ENCODE assay signal across 21 cellular contexts in genomic region chr4:8914461-8915171, GRCh38. TPM values are rescaled to one million over a fixed set of nuclear protein-coding genes. Genes with fewer than 3 reads are reported as not detected.
DNase-seq lines count a peak whose midpoint lies in the region; ATAC-seq, FAIRE-seq and TF ChIP-seq lines count a peak whose summit lies in the region.
"Had no signal": no experiment of that assay in that cellular context is flagged by ENCODE, and none has a peak within 500 bp of the region (broad histone marks: within the 10 kb centered on the region; RNA-seq: fewer than 3 reads in every experiment).

No MANE protein-coding gene starts in this region.

- H3K79me2 ChIP-seq in SK-N-SH (ENCODE audit: insufficient read depth) = no peaks in the 10 kb centered on the region
- no peaks in the 10 kb centered on the region for H3K79me2 ChIP-seq in Karpas-422 (ENCODE audit: low read length)

- in situ Hi-C loops in GM13977 (cut with MboI; ENCODE audit: low pct_unique_long_range_greater_than_20kb, low sequenced_read_pairs, unreplicated experiment) = no loop called here
- in situ Hi-C loops in HAP-1 (cut with MboI; ENCODE audit: low sequenced_read_pairs) = no loop called here

- POLR2A ChIA-PET in SK-N-SH (lab: Yijun Ruan, JAX) = no interaction called here

- TF ChIP-seq EP300 in SK-N-SH (IDR thresholded peaks at IDR 0.05; ENCODE audit: borderline replicate concordance in 1 of 2, low read depth in 1 of 2, low read length in 1 of 2) = no peak

- no peak for FAIRE-seq in frontal cortex (lab: Jason Lieb, UNC)
- FAIRE-seq: HTR-8/SVneo had no signal

- H3F3A ChIP-seq in SK-N-SH (replicated peaks; ENCODE audit: insufficient read depth) = no peaks in the 10 kb centered on the region

- H3K9ac ChIP-seq in SK-N-SH (no peak overlapping the region), Karpas-422 (ENCODE audit: low read length) (no peak overlapping the region)
- H3K9ac ChIP-seq: GM23248 had no signal

- no peak for TF ChIP-seq RAD21 in SK-N-SH (IDR thresholded peaks at IDR 0.05; ENCODE audit: low read length)

- H3K9me3 ChIP-seq in SK-N-SH (no peaks in the 10 kb centered on the region), prostate gland (no peaks in the 10 kb centered on the region), Karpas-422 (ENCODE audit: low read length) (no peaks in the 10 kb centered on the region), HAP-1 (no peaks in the 10 kb centered on the region)
- H3K9me3 ChIP-seq: left ventricle myocardium inferior had no signal

- H3K9me2 ChIP-seq in SK-N-SH (no peaks in the 10 kb centered on the region), Karpas-422 (replicated peaks; ENCODE audit: insufficient read depth, low read length) (no peaks in the 10 kb centered on the region)

- H3K27me3 ChIP-seq in SK-N-SH (ENCODE audit: insufficient read depth) (no peaks in the 10 kb centered on the region), prostate gland (replicated peaks; ENCODE audit: insufficient read depth) (peaks cover 5% of the 10 kb centered on the region), Karpas-422 (ENCODE audit: low read length) (no peaks in the 10 kb centered on the region), HAP-1 (ENCODE audit: low read depth) (peaks cover 8% of the 10 kb centered on the region)

- H3K4me1 ChIP-seq in SK-N-SH (ENCODE audit: control insufficient read depth in 1 of 2, insufficient read depth in 2 of 2, low read depth in 1 of 2, low read length in 1 of 2) = peaks cover 0 to 15% of the 10 kb centered on the region in 2 experiments; a peak in 1 of 4 replicates
- H3K4me1 ChIP-seq in prostate gland (replicated peaks) = no peaks in the 10 kb centered on the region
- H3K4me1 ChIP-seq in Karpas-422 (ENCODE audit: low read length) = no peaks in the 10 kb centered on the region
- no peaks in the 10 kb centered on the region for H3K4me1 ChIP-seq in HAP-1
- H3K4me1 ChIP-seq: left ventricle myocardium inferior had no signal

- H3K4me3 ChIP-seq in SK-N-SH (ENCODE audit: low read depth in 2 of 2, low read length in 1 of 2) = no peak overlapping the region
- H3K4me3 ChIP-seq in prostate gland = no peak overlapping the region
- H3K4me3 ChIP-seq in Karpas-422 (ENCODE audit: low read length) = no peak overlapping the region
- no peak overlapping the region for H3K4me3 ChIP-seq in HAP-1
- H3K4me3 ChIP-seq: GM23248, left ventricle myocardium inferior had no signal

- TF ChIP-seq POLR2A in prostate gland (IDR thresholded peaks at IDR 0.05) = no peak

- no peaks in the 10 kb centered on the region for H3K36me3 ChIP-seq in SK-N-SH (replicated peaks in 1 of 2; ENCODE audit: control insufficient read depth in 1 of 2, insufficient read depth in 2 of 2, low read length in 1 of 2)
- no peaks in the 10 kb centered on the region for H3K36me3 ChIP-seq in prostate gland
- no peaks in the 10 kb centered on the region for H3K36me3 ChIP-seq in Karpas-422 (ENCODE audit: insufficient read depth, low read length)
- H3K36me3 ChIP-seq in HAP-1 (replicated peaks) = no peaks in the 10 kb centered on the region
- H3K36me3 ChIP-seq: left ventricle myocardium inferior had no signal

- no peak for ATAC-seq in SK-N-SH treated with all-trans-retinoic acid at 6 μM for 48 hours

- H3K27ac ChIP-seq in SK-N-SH (ENCODE audit: low read depth in 2 of 2, low read length in 1 of 2) (no peak overlapping the region), prostate gland (no peak overlapping the region), Karpas-422 (ENCODE audit: low read length) (no peak overlapping the region)
- H3K27ac ChIP-seq: 22Rv1, C4-2B, GM23248, left ventricle myocardium inferior had no signal

- TF ChIP-seq CTCF in SK-N-SH (IDR thresholded peaks at IDR 0.05) = no peak
- TF ChIP-seq CTCF in GM13977 (IDR thresholded peaks at IDR 0.05; ENCODE audit: extremely low read depth, insufficient read depth, missing control alignments) = no peak
- no peak for TF ChIP-seq CTCF in prostate gland (IDR thresholded peaks at IDR 0.05)

- H4K20me1 ChIP-seq in SK-N-SH (ENCODE audit: insufficient read depth) = no peaks in the 10 kb centered on the region
- no peaks in the 10 kb centered on the region for H4K20me1 ChIP-seq in Karpas-422 (ENCODE audit: insufficient read depth, low read depth, low read length)

- DNase-seq in SK-N-SH (peak; percentile 10), GM13977 (ENCODE audit: low spot score) (peak; percentile 10), frontal cortex (ENCODE audit: low spot score in 2 of 2) (peak; percentile 2 to 3), prostate gland (ENCODE audit: low spot score) (peak; percentile 3), Karpas-422 (no peak), HAP-1 (ENCODE audit: low spot score in 2 of 2) (no peak), COLO829 (ENCODE audit: low spot score) (no peak)
- DNase-seq: DMS79, GM23248, hypothalamus, left ventricle myocardium inferior, naive B cell, NCI-H187 treated with DMSO at 0.1 percent for 48 hours, NCI-H524 treated with DMSO at 0.1 percent for 48 hours, SW 1271 had no signal

- WGBS in SK-N-SH (ENCODE audit: low lambda C conversion rate) = 64% methylated on average over 24 of the region's 29 CpGs
- WGBS in prostate gland = 87% methylated on average over 29 of the region's 29 CpGs

- H2AFZ ChIP-seq in SK-N-SH (ENCODE audit: low read depth) = no peak overlapping the region
- no peak overlapping the region for H2AFZ ChIP-seq in Karpas-422 (ENCODE audit: low read length)
- H2AFZ ChIP-seq: GM23248 had no signal

- CTCF ChIA-PET in SK-N-SH (lab: Yijun Ruan, JAX) = interaction anchor here (0.7 to 5.8 kb wide), 3 partner anchors 29 to 306 kb away, joined by 3 to 89 read pairs (median 37); no protein-coding TSS in a partner anchor

- intact Hi-C loops in prostate gland (cut with DNase I) = loop anchor here (10.0 kb wide), 1 partner anchor 310 kb away; no protein-coding TSS in a partner anchor

- H3K4me2 ChIP-seq in SK-N-SH (no peak overlapping the region), Karpas-422 (ENCODE audit: low read depth, low read length, poor library complexity, severe bottlenecking) (no peak overlapping the region)

TF ChIP-seq in SK-N-SH, 30 proteins besides CTCF, POLR2A, EP300 and RAD21:
- TF ChIP-seq PBX3 (IDR thresholded peaks at IDR 0.05) = no peak

TF ChIP-seq in SK-N-SH treated with all-trans-retinoic acid at 6 μM for 48 hours, 23 proteins besides CTCF, POLR2A, EP300 and RAD21 (continues in another document):
- TF ChIP-seq ZC3H10 (CRISPR knock-in tag; IDR thresholded peaks at IDR 0.05) (no peak), CSDC2 (CRISPR knock-in tag; IDR thresholded peaks at IDR 0.05) (no peak), OSR1 (CRISPR knock-in tag; IDR thresholded peaks at IDR 0.05) (no peak), TCF4 (CRISPR knock-in tag; IDR thresholded peaks at IDR 0.05; ENCODE audit: borderline replicate concordance) (no peak), ARNTL (CRISPR knock-in tag; IDR thresholded peaks at IDR 0.05; ENCODE audit: borderline replicate concordance, low read depth) (no peak), CSRNP3 (CRISPR knock-in tag; IDR thresholded peaks at IDR 0.05) (no peak), ZNF8 (CRISPR knock-in tag; IDR thresholded peaks at IDR 0.05) (no peak), PATZ1 (CRISPR knock-in tag; IDR thresholded peaks at IDR 0.05; ENCODE audit: borderline replicate concordance) (no peak), ISL1 (CRISPR knock-in tag; IDR thresholded peaks at IDR 0.05) (no peak), ZFP3 (CRISPR knock-in tag; IDR thresholded peaks at IDR 0.05) (no peak)

RNA-seq across cellular contexts. Expression of gene HMX1, which starts 43.0 kb away (rescaled TPM):
- polyA plus RNA-seq in SK-N-SH (2012; rRNA removed) = 0.11 and 0.20 TPM in 2 replicates
- 0.12 and 0.24 TPM in 2 replicates for polyA plus RNA-seq in SK-N-SH (2012; cell fraction: cytosol; rRNA removed)
- polyA plus RNA-seq in SK-N-SH (2012; cell fraction: nucleus; rRNA removed) = 0.07 and 0.11 TPM in 2 replicates
- total RNA-seq in frontal cortex (not detected), prostate gland (1 to 10 TPM in 1 of 2 donors, not detected in 1; 5.3 TPM)
- not detected in 2 replicates for total RNA-seq in Karpas-422 (2014; rRNA removed; shearing (Covaris generic); ENCODE audit: low replicate concordance)
- total RNA-seq: fibroblast of lung, GM23248, left ventricle myocardium inferior, MCF 10A had no signal
- polyA plus RNA-seq: fibroblast of lung, GM23248 had no signal

Comparison
In these comparisons a context has a peak if more than half of its experiments do, and no peak if none do; other contexts are left out.
1. DNase-seq: peak in SK-N-SH (single experiment), GM13977 (single experiment), frontal cortex (2 of 2) and prostate gland (single experiment); none in Karpas-422 (single experiment), HAP-1 (0 of 2) and COLO829 (single experiment).